ENCODE assay signal across 37 cellular contexts in genomic region chr7:123924941-123925340, GRCh38. TPM values are rescaled to one million over a fixed set of nuclear protein-coding genes. Genes with fewer than 3 reads are reported as not detected.
"Had no signal": no experiment of that assay in that cellular context is flagged by ENCODE, and none has a peak within 500 bp of the region (broad histone marks: within the 10 kb centered on the region; RNA-seq: fewer than 3 reads in every experiment).

SPAM1 (plus strand) TSS chr7:123925241; CDS start chr7:123953571, 28,330 bp downstream.

- H3K9me3 Mint-ChIP-seq: activated CD4-positive, alpha-beta memory T cell treated with anti-CD3 and anti-CD28 coated beads, Interleukin-2, amount 10 ng/mL, durations not matched to agents 7 days and 5 days; activated CD4-positive, alpha-beta T cell treated with anti-CD3 and anti-CD28 coated beads, Interleukin-2, amount 10 ng/mL, durations not matched to agents 7 days and 5 days; activated naive CD8-positive, alpha-beta T cell treated with anti-CD3 and anti-CD28 coated beads for 36 hours; activated T-cell treated with anti-CD3 and anti-CD28 coated beads, Interleukin-2, amount 50 U/mL, for 24 hours; activated T-helper 2 cell treated with anti-CD3 and anti-CD28 coated beads, Interferon-gamma antibody, Interleukin-2, Interleukin-4, amounts not matched to agents 10 μg/mL and 5 μg/mL and 100 μg/mL, durations not matched to agents 14 hours and 24 hours and 36 hours; central memory CD8-positive, alpha-beta T cell; T-helper 1 cell treated with Interleukin-12 subunit alpha and Interleukin-12 subunit beta and Interleukin-4 antibody, amounts not matched to agents 30 μg/mL and 1 μg/mL, for 36 hours; T-helper 2 cell treated with Interferon-gamma antibody and Interleukin-4, amounts not matched to agents 5 μg/mL and 100 μg/mL, for 36 hours had no signal

- H3K27ac Mint-ChIP-seq: activated CD4-positive, alpha-beta memory T cell treated with anti-CD3 and anti-CD28 coated beads, Interleukin-2, amount 10 ng/mL, durations not matched to agents 7 days and 5 days; activated CD4-positive, alpha-beta T cell treated with anti-CD3 and anti-CD28 coated beads for 36 hours; activated CD4-positive, alpha-beta T cell treated with anti-CD3 and anti-CD28 coated beads, Interleukin-2, amount 10 ng/mL, durations not matched to agents 7 days and 5 days; activated CD8-positive, alpha-beta memory T cell treated with anti-CD3 and anti-CD28 coated beads, Interleukin-2, amount 10 ng/mL, durations not matched to agents 7 days and 5 days; activated CD8-positive, alpha-beta T cell treated with anti-CD3 and anti-CD28 coated beads, Interleukin-2, amount 10 ng/mL, durations not matched to agents 7 days and 5 days; activated naive CD4-positive, alpha-beta T cell treated with anti-CD3 and anti-CD28 coated beads, Interleukin-2, amount 50 U/mL, for 72 hours; activated naive CD8-positive, alpha-beta T cell treated with anti-CD3 and anti-CD28 coated beads for 36 hours; activated T-cell treated with anti-CD3 and anti-CD28 coated beads, Interleukin-2, amount 50 U/mL, for 24 hours; activated T-helper 2 cell treated with anti-CD3 and anti-CD28 coated beads, Interferon-gamma antibody, Interleukin-2, Interleukin-4, amounts not matched to agents 10 μg/mL and 5 μg/mL and 100 μg/mL, durations not matched to agents 14 hours and 24 hours and 36 hours; brain; T-helper 1 cell treated with Interleukin-12 subunit alpha and Interleukin-12 subunit beta and Interleukin-4 antibody, amounts not matched to agents 30 μg/mL and 1 μg/mL, for 36 hours; T-helper 2 cell treated with Interferon-gamma antibody and Interleukin-4, amounts not matched to agents 5 μg/mL and 100 μg/mL, for 36 hours; WTC11 had no signal

- H3K27me3 ChIP-seq: adrenal gland, ascending aorta, cardiac muscle cell had no signal

- H3K9me3 ChIP-seq: adrenal gland, ascending aorta had no signal

- H3K36me3 Mint-ChIP-seq: activated CD8-positive, alpha-beta memory T cell treated with anti-CD3 and anti-CD28 coated beads, Interleukin-2, amount 10 ng/mL, durations not matched to agents 7 days and 5 days; activated naive CD4-positive, alpha-beta T cell treated with anti-CD3 and anti-CD28 coated beads, Interleukin-2, amount 50 U/mL, for 72 hours; activated naive CD8-positive, alpha-beta T cell treated with anti-CD3 and anti-CD28 coated beads for 36 hours; brain had no signal

- H3K4me1 Mint-ChIP-seq: activated CD4-positive, alpha-beta memory T cell treated with anti-CD3 and anti-CD28 coated beads, Interleukin-2, amount 10 ng/mL, durations not matched to agents 7 days and 5 days; activated CD4-positive, alpha-beta T cell treated with anti-CD3 and anti-CD28 coated beads for 36 hours; activated CD4-positive, alpha-beta T cell treated with anti-CD3 and anti-CD28 coated beads, Interleukin-2, amount 10 ng/mL, durations not matched to agents 7 days and 5 days; activated CD8-positive, alpha-beta memory T cell treated with anti-CD3 and anti-CD28 coated beads, Interleukin-2, amount 10 ng/mL, durations not matched to agents 7 days and 5 days; activated naive CD8-positive, alpha-beta T cell treated with anti-CD3 and anti-CD28 coated beads for 36 hours; brain; central memory CD8-positive, alpha-beta T cell had no signal

- H3K4me3 Mint-ChIP-seq: activated CD4-positive, alpha-beta memory T cell treated with anti-CD3 and anti-CD28 coated beads, Interleukin-2, amount 10 ng/mL, durations not matched to agents 7 days and 5 days; activated CD4-positive, alpha-beta T cell treated with anti-CD3 and anti-CD28 coated beads for 36 hours; activated CD4-positive, alpha-beta T cell treated with anti-CD3 and anti-CD28 coated beads, Interleukin-2, amount 10 ng/mL, durations not matched to agents 7 days and 5 days; activated CD8-positive, alpha-beta memory T cell treated with anti-CD3 and anti-CD28 coated beads, Interleukin-2, amount 10 ng/mL, durations not matched to agents 7 days and 5 days; activated CD8-positive, alpha-beta T cell treated with anti-CD3 and anti-CD28 coated beads, Interleukin-2, amount 10 ng/mL, durations not matched to agents 7 days and 5 days; activated naive CD8-positive, alpha-beta T cell treated with anti-CD3 and anti-CD28 coated beads for 36 hours; activated T-cell treated with anti-CD3 and anti-CD28 coated beads, Interleukin-2, amount 50 U/mL, for 24 hours; brain; central memory CD8-positive, alpha-beta T cell; T-helper 1 cell treated with Interleukin-12 subunit alpha and Interleukin-12 subunit beta and Interleukin-4 antibody, amounts not matched to agents 30 μg/mL and 1 μg/mL, for 36 hours; T-helper 2 cell treated with Interferon-gamma antibody and Interleukin-4, amounts not matched to agents 5 μg/mL and 100 μg/mL, for 36 hours; WTC11 had no signal

- H3K4me1 ChIP-seq: adrenal gland, ascending aorta had no signal

- H3K36me3 ChIP-seq: adrenal gland, ascending aorta, cardiac muscle cell, WERI-Rb-1 had no signal

- DNase-seq: activated CD4-positive, alpha-beta memory T cell treated with anti-CD3 and anti-CD28 coated beads, Interleukin-2, amount 10 ng/mL, durations not matched to agents 7 days and 5 days; activated CD4-positive, alpha-beta T cell treated with anti-CD3 and anti-CD28 coated beads for 1 hour; activated CD4-positive, alpha-beta T cell treated with anti-CD3 and anti-CD28 coated beads for 36 hours; activated CD4-positive, alpha-beta T cell treated with anti-CD3 and anti-CD28 coated beads for 48 hours; activated CD4-positive, alpha-beta T cell treated with anti-CD3 and anti-CD28 coated beads, Interleukin-2, amount 10 ng/mL, durations not matched to agents 7 days and 5 days; activated CD4-positive, alpha-beta T cell treated with anti-CD3 and anti-CD28 coated beads, Interleukin-2, amount 50 U/mL, for 48 hours; activated CD4-positive, CD25-positive, alpha-beta regulatory T cell; activated CD8-positive, alpha-beta memory T cell treated with anti-CD3 and anti-CD28 coated beads for 24 hours; activated CD8-positive, alpha-beta memory T cell treated with anti-CD3 and anti-CD28 coated beads, Interleukin-2, amount 10 ng/mL, durations not matched to agents 7 days and 5 days; activated CD8-positive, alpha-beta memory T cell treated with anti-CD3 and anti-CD28 coated beads, Interleukin-2, amount 50 U/mL, for 48 hours; activated CD8-positive, alpha-beta T cell treated with anti-CD3 and anti-CD28 coated beads, Interleukin-2, amount 10 ng/mL, durations not matched to agents 7 days and 5 days; activated effector memory CD4-positive, alpha-beta T cell treated with Interleukin-2 at 50 U/mL for 16 hours; activated gamma-delta T cell; activated naive CD4-positive, alpha-beta T cell treated with anti-CD3 and anti-CD28 coated beads, Interleukin-2, amount 50 U/mL, for 16 hours; activated naive CD4-positive, alpha-beta T cell treated with Interleukin-2 at 50 U/mL for 16 hours; activated naive CD8-positive, alpha-beta T cell treated with anti-CD3 and anti-CD28 coated beads for 36 hours; activated T-cell treated with anti-CD3 and anti-CD28 coated beads, Interleukin-2, amount 50 U/mL, for 24 hours; activated T-cell treated with anti-CD3 and anti-CD28 coated beads, Interleukin-2, amount 50 U/mL, for 48 hours; adrenal gland; amniotic stem cell; caudate nucleus; cerebellar nuclear complex; SW 1271; T-helper 1 cell; T-helper 2 cell; T-helper 9 cell; WERI-Rb-1 had no signal

- H3K27ac ChIP-seq: adrenal gland, ascending aorta, cardiac muscle cell, WERI-Rb-1 had no signal

- H3K4me3 ChIP-seq: adrenal gland, ascending aorta, cardiac muscle cell had no signal

- H3K27me3 Mint-ChIP-seq: activated CD4-positive, alpha-beta T cell treated with anti-CD3 and anti-CD28 coated beads, Interleukin-2, amount 10 ng/mL, durations not matched to agents 7 days and 5 days; activated CD8-positive, alpha-beta memory T cell treated with anti-CD3 and anti-CD28 coated beads, Interleukin-2, amount 10 ng/mL, durations not matched to agents 7 days and 5 days; activated T-cell treated with anti-CD3 and anti-CD28 coated beads, Interleukin-2, amount 50 U/mL, for 24 hours had no signal

RNA-seq across cellular contexts. Expression of gene SPAM1, which starts in this region (rescaled TPM):
- total RNA-seq: activated CD4-positive, alpha-beta memory T cell treated with anti-CD3 and anti-CD28 coated beads, Interleukin-2, amount 10 ng/mL, durations not matched to agents 7 days and 5 days; activated CD4-positive, alpha-beta T cell treated with anti-CD3 and anti-CD28 coated beads for 36 hours; activated CD4-positive, alpha-beta T cell treated with anti-CD3 and anti-CD28 coated beads, Interleukin-2, amount 10 ng/mL, durations not matched to agents 7 days and 5 days; activated CD8-positive, alpha-beta memory T cell treated with anti-CD3 and anti-CD28 coated beads, Interleukin-2, amount 10 ng/mL, durations not matched to agents 7 days and 5 days; activated CD8-positive, alpha-beta T cell treated with anti-CD3 and anti-CD28 coated beads, Interleukin-2, amount 10 ng/mL, durations not matched to agents 7 days and 5 days; activated naive CD4-positive, alpha-beta T cell treated with anti-CD3 and anti-CD28 coated beads, Interleukin-2, amount 50 U/mL, for 72 hours; activated naive CD8-positive, alpha-beta T cell treated with anti-CD3 and anti-CD28 coated beads for 36 hours; activated T-helper 2 cell treated with anti-CD3 and anti-CD28 coated beads, Interferon-gamma antibody, Interleukin-2, Interleukin-4, amounts not matched to agents 10 μg/mL and 5 μg/mL and 100 μg/mL, durations not matched to agents 14 hours and 24 hours and 36 hours; adrenal gland; ascending aorta; bronchial epithelial cell; cardiac muscle cell; WTC11 had no signal
- polyA plus RNA-seq: adrenal gland, cardiac muscle cell had no signal
